20 cellular contexts compared by ENCODE assay signal in the genomic region with DNA sequence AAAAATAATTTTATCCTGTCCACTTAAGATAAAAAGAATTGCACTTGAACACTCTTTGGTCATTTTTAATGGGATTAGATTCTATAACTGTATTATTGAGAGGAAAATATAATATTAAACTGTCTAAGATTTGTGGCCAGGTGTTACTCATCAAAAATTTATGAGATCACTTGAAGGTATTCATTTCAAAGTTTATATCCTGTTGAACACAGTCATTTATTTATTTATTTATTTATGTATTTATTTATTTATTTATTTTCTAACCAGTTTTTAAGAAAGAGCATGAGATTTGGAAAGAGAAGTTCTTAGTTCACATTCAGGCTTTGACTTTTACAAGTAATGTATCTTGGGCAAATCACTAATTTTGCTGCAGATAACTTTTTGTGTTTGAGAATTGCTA.
"Had no signal": no experiment of that assay in that cellular context is flagged by ENCODE, and none has a peak within 500 bp of the region (broad histone marks: within the 10 kb centered on the region; RNA-seq: fewer than 3 reads in every experiment).

No MANE protein-coding gene starts in this region.

- H3K27me3 ChIP-seq: SJSA1 had no signal

- H3K4me3 ChIP-seq: SJSA1, SK-N-MC had no signal

- ATAC-seq: Panc1, Right ventricle myocardium inferior had no signal

- H3K4me1 ChIP-seq: SJSA1 had no signal

- DNase-seq: KBM-7, MV-4-11, NCI-H1092, NCI-H1105 treated with DMSO at 0.1 percent for 48 hours, NCI-H1417 treated with DMSO at 0.1 percent for 48 hours, NCI-H146, NCI-H1694 treated with DMSO at 0.1 percent for 48 hours, NCI-H1930, NCI-H2081, NCI-H2107, NCI-H2227 treated with DMSO at 0.1 percent for 48 hours, NCI-H524, NCI-H526 treated with DMSO at 0.1 percent for 48 hours, NCI-H774, SIG-M5 had no signal

- H3K36me3 ChIP-seq: SJSA1 had no signal

- H3K27ac ChIP-seq: RWPE1, SJSA1, SK-N-MC had no signal
